8 cellular contexts compared by ENCODE assay signal in genomic region chr11:69048056-69048717, GRCh38. TPM values are rescaled to one million over a fixed set of nuclear protein-coding genes. Genes with fewer than 3 reads are reported as not detected.
DNase-seq lines count a peak whose midpoint lies in the region; ATAC-seq and TF ChIP-seq lines count a peak whose summit lies in the region.

No MANE protein-coding gene starts in this region.

- TF ChIP-seq CTCF in GM12865 (IDR thresholded peaks at IDR 0.05; ENCODE audit: insufficient read depth, low read depth, low read length, missing control alignments) (no peak), endodermal cell (conservative IDR thresholded peaks at IDR 0.05) (no peak)

- no peak for ATAC-seq in GM18873 (IDR thresholded peaks at IDR 0.05; ENCODE audit: low FRiP score, unreplicated experiment)

- H3K9ac ChIP-seq in endodermal cell (ENCODE audit: extremely low read depth, low read length, poor library complexity, severe bottlenecking): no peak overlapping the region
- H3K9ac ChIP-seq in trophoblast cell (ENCODE audit: low read length): no peak overlapping the region

- no peak overlapping the region for H2BK12ac ChIP-seq in trophoblast cell (ENCODE audit: low read length)

- H3K9me3 ChIP-seq in endodermal cell (ENCODE audit: control insufficient read depth, low read length): no peaks in the 10 kb centered on the region
- no peaks in the 10 kb centered on the region for H3K9me3 ChIP-seq in trophoblast cell (ENCODE audit: insufficient read depth, low read depth, low read length)

- no peak overlapping the region for H3K23ac ChIP-seq in trophoblast cell (ENCODE audit: low read length)

- no peak overlapping the region for H4K91ac ChIP-seq in trophoblast cell (ENCODE audit: low read depth, low read length)

- DNase-seq in GM12865 (ENCODE audit: low read depth) (no peak), endodermal cell (no peak), trophoblast cell (peak in 1 of 2 donors; percentile 12), NK-92 (lab: John Stamatoyannopoulos, UW; ENCODE audit: unreplicated experiment) (no peak)
- no peak for DNase-seq in stimulated activated CD4-positive, alpha-beta T cell treated with anti-CD3 and anti-CD28 coated beads, Interleukin-4, amount 100 ng/mL, for 24 hours
- no peak for DNase-seq in activated CD4-positive, alpha-beta T cell treated with anti-CD3 and anti-CD28 coated beads for 48 hours

- peaks cover 6% of the 10 kb centered on the region for H3K4me1 ChIP-seq in endodermal cell (ENCODE audit: control insufficient read depth, insufficient read depth, low read length)
- H3K4me1 ChIP-seq in trophoblast cell (ENCODE audit: control insufficient read depth in 1 of 2, insufficient read depth in 2 of 2, low read length in 2 of 2): peaks cover 8 to 15% of the 10 kb centered on the region in 2 experiments

- peak overlapping the region; percentile 52 for H2AFZ ChIP-seq in trophoblast cell (ENCODE audit: insufficient read depth, low read length, poor library complexity)

- peak overlapping the region; percentile 89 for H3K4me3 ChIP-seq in GM12865 (ENCODE audit: low read depth, low read length)
- peak overlapping the region; percentile 84 for H3K4me3 ChIP-seq in endodermal cell (ENCODE audit: low read length)
- no peak overlapping the region for H3K4me3 ChIP-seq in trophoblast cell (ENCODE audit: low read depth, low read length)

- H3K79me2 ChIP-seq in trophoblast cell (ENCODE audit: control insufficient read depth, insufficient read depth, low read length, poor library complexity): peaks cover 6% of the 10 kb centered on the region

- H3K18ac ChIP-seq in trophoblast cell (ENCODE audit: low read length): no peak overlapping the region

- no peak overlapping the region for H3K4ac ChIP-seq in trophoblast cell (ENCODE audit: low read depth, low read length)

- peak overlapping the region; percentile 44 for H3K27ac Mint-ChIP-seq in endodermal cell

- no peaks in the 10 kb centered on the region for H3K27me3 Mint-ChIP-seq in endodermal cell (ENCODE audit: insufficient read depth)

- peaks cover 10% of the 10 kb centered on the region for H3K79me1 ChIP-seq in trophoblast cell (ENCODE audit: low read length)

- H3K4me1 Mint-ChIP-seq in endodermal cell: peaks cover 36% of the 10 kb centered on the region

- no peak overlapping the region for H4K12ac ChIP-seq in trophoblast cell (ENCODE audit: low read depth, low read length)

- H3K36me3 ChIP-seq in endodermal cell (ENCODE audit: control insufficient read depth, insufficient read depth, low read length): no peaks in the 10 kb centered on the region
- no peaks in the 10 kb centered on the region for H3K36me3 ChIP-seq in trophoblast cell (ENCODE audit: control insufficient read depth in 1 of 2, insufficient read depth in 2 of 2, low read length in 2 of 2)

- no peak overlapping the region for H2BK120ac ChIP-seq in trophoblast cell (ENCODE audit: insufficient read depth, low read length, poor library complexity)

- no peaks in the 10 kb centered on the region for H3K36me3 Mint-ChIP-seq in endodermal cell (ENCODE audit: low read depth)

- peak overlapping the region; percentile 66 for H3K4me3 Mint-ChIP-seq in endodermal cell

- H4K8ac ChIP-seq in trophoblast cell (ENCODE audit: low read depth, low read length): peak overlapping the region; percentile 48

- WGBS in endodermal cell (ENCODE audit: insufficient coverage in 1 of 2, insufficient read length in 1 of 2), 2 experiments: 64 to 84% methylated on average over 4 to 9 of the region's 10 CpGs
- no CpG with 5 or more reads among the region's 10 CpGs for WGBS in trophoblast cell (ENCODE audit: extremely low coverage, insufficient coverage, insufficient read length)

- H2AK5ac ChIP-seq in trophoblast cell (ENCODE audit: low read length): no peak overlapping the region

- H3K27me3 ChIP-seq in endodermal cell (ENCODE audit: control insufficient read depth, insufficient read depth, low read length, poor library complexity, severe bottlenecking) (no peaks in the 10 kb centered on the region), trophoblast cell (ENCODE audit: insufficient read depth, low read length) (peaks cover 1% of the 10 kb centered on the region)

- H3K14ac ChIP-seq in trophoblast cell (ENCODE audit: low read length): no peak overlapping the region

- H3K27ac ChIP-seq in endodermal cell (ENCODE audit: low read depth, low read length) (no peak overlapping the region), trophoblast cell (ENCODE audit: low read depth, low read length) (no peak overlapping the region)

- H2BK5ac ChIP-seq in trophoblast cell (ENCODE audit: low read depth, low read length, poor library complexity): no peak overlapping the region

- H3K9me3 Mint-ChIP-seq in endodermal cell: no peaks in the 10 kb centered on the region

- peak overlapping the region; percentile 62 for H3K4me2 ChIP-seq in trophoblast cell (ENCODE audit: low read length)

TF ChIP-seq in PFSK-1, 5 proteins besides CTCF, POLR2A, EP300 and RAD21:
- TF ChIP-seq POLR2AphosphoS5 (IDR thresholded peaks at IDR 0.05; ENCODE audit: low read depth, low read length) (no peak), TAF1 (IDR thresholded peaks at IDR 0.05; ENCODE audit: borderline replicate concordance, insufficient read depth, low read length) (0 out of 2 replicates have a peak, but pooled peaks have one; percentile 3)

RNA-seq across cellular contexts. Expression of gene TPCN2, which starts 0.5 kb away (rescaled TPM):
- 5.6 TPM for polyA plus RNA-seq in PFSK-1 (2012; ENCODE audit: insufficient read length, low read depth)
- total RNA-seq in endodermal cell: 10 to 100 TPM; 20.7 to 27.9 TPM
- 9.3 TPM for polyA plus RNA-seq in endodermal cell (2013, experiment 1 of 2)
- 8.0 TPM for polyA plus RNA-seq in endodermal cell (2013, experiment 2 of 2)
- 5.2 TPM in 2 replicates for polyA plus RNA-seq in trophoblast cell (2013)

RNA-seq across cellular contexts. Expression of gene MRGPRF, which starts 35.1 kb away (rescaled TPM):
- polyA plus RNA-seq in PFSK-1 (2012; ENCODE audit: insufficient read length, low read depth): not detected
- total RNA-seq in endodermal cell: 1 to 10 TPM; 3.7 to 4.7 TPM
- 1.9 TPM for polyA plus RNA-seq in endodermal cell (2013, experiment 1 of 2)
- 1.5 TPM for polyA plus RNA-seq in endodermal cell (2013, experiment 2 of 2)
- 0.29 and 0.39 TPM in 2 replicates for polyA plus RNA-seq in trophoblast cell (2013)
